In genomic region chr12:111359231-111359913, GRCh38 we compare ENCODE assay signal across 10 cellular contexts. TPM values are rescaled to one million over a fixed set of nuclear protein-coding genes. Genes with fewer than 3 reads are reported as not detected.
DNase-seq lines count a peak whose midpoint lies in the region; ATAC-seq, FAIRE-seq and TF ChIP-seq lines count a peak whose summit lies in the region.
"Had no signal": no experiment of that assay in that cellular context is flagged by ENCODE, and none has a peak within 500 bp of the region (broad histone marks: within the 10 kb centered on the region; RNA-seq: fewer than 3 reads in every experiment).

No MANE protein-coding gene starts in this region.

- peaks cover 19% of the 10 kb centered on the region for H3K27me3 Mint-ChIP-seq in Calu3 (ENCODE audit: unreplicated experiment)
- H3K27me3 Mint-ChIP-seq in activated T-helper 1 cell treated with anti-CD3 and anti-CD28 coated beads, Interleukin-12 subunit alpha, Interleukin-12 subunit beta, Interleukin-2, Interleukin-4 antibody, amounts not matched to agents 30 ng/mL and 10 ng/mL and 1 ng/mL, durations not matched to agents 14 hours and 24 hours and 36 hours (ENCODE audit: insufficient read depth), result peaks cover 7% of the 10 kb centered on the region

- no peaks in the 10 kb centered on the region for H3K9me3 Mint-ChIP-seq in Calu3 (ENCODE audit: low read depth, unreplicated experiment)
- no peaks in the 10 kb centered on the region for H3K9me3 Mint-ChIP-seq in activated T-helper 1 cell treated with anti-CD3 and anti-CD28 coated beads, Interleukin-12 subunit alpha, Interleukin-12 subunit beta, Interleukin-2, Interleukin-4 antibody, amounts not matched to agents 30 ng/mL and 10 ng/mL and 1 ng/mL, durations not matched to agents 14 hours and 24 hours and 36 hours

- no peak overlapping the region for H3K4me3 ChIP-seq in small intestine (ENCODE audit: low read depth in 1 of 2, low read length in 2 of 2)

- H3K4me3 Mint-ChIP-seq in Calu3 (ENCODE audit: low read depth, unreplicated experiment), result no peak overlapping the region
- peak overlapping the region; percentile 43 for H3K4me3 Mint-ChIP-seq in activated T-helper 1 cell treated with anti-CD3 and anti-CD28 coated beads, Interleukin-12 subunit alpha, Interleukin-12 subunit beta, Interleukin-2, Interleukin-4 antibody, amounts not matched to agents 30 ng/mL and 10 ng/mL and 1 ng/mL, durations not matched to agents 14 hours and 24 hours and 36 hours

- no peak overlapping the region for H3K27ac ChIP-seq in small intestine (ENCODE audit: low read depth in 1 of 2, low read length in 1 of 2)

- H3K27me3 ChIP-seq in small intestine (ENCODE audit: control insufficient read depth in 2 of 2, insufficient read depth in 2 of 2, low read length in 2 of 2), result no peaks in the 10 kb centered on the region

- peaks cover 39% of the 10 kb centered on the region for H3K4me1 Mint-ChIP-seq in Calu3 (ENCODE audit: low read depth, unreplicated experiment)
- H3K4me1 Mint-ChIP-seq in activated T-helper 1 cell treated with anti-CD3 and anti-CD28 coated beads, Interleukin-12 subunit alpha, Interleukin-12 subunit beta, Interleukin-2, Interleukin-4 antibody, amounts not matched to agents 30 ng/mL and 10 ng/mL and 1 ng/mL, durations not matched to agents 14 hours and 24 hours and 36 hours (ENCODE audit: low read depth), result peaks cover 20% of the 10 kb centered on the region

- intact Hi-C loops in Calu3 (cut with micrococcal nuclease; ENCODE audit: unreplicated experiment) (no loop called here), head of caudate nucleus (cut with DNase I) (no loop called here)
- intact Hi-C loops in activated T-helper 1 cell treated with anti-CD3 and anti-CD28 coated beads, Interleukin-12 subunit alpha, Interleukin-12 subunit beta, Interleukin-2, Interleukin-4 antibody, amounts not matched to agents 30 ng/mL and 10 ng/mL and 1 ng/mL, durations not matched to agents 14 hours and 24 hours and 36 hours (cut with micrococcal nuclease), result loop anchor here (1.0 to 2.0 kb wide), 2 partner anchors 9 to 45 kb away; partner anchors contain the start of gene SH2B3

- DNase-seq in Calu3 (no peak), RKO (ENCODE audit: low spot score) (peak; percentile 8), small intestine (peak; percentile 10), C1 segment of cervical spinal cord (lab: John Stamatoyannopoulos, UW) (no peak), NCI-H748 (lab: John Stamatoyannopoulos, UW; ENCODE audit: unreplicated experiment) (no peak), head of caudate nucleus (no peak)
- DNase-seq in activated T-helper 1 cell treated with anti-CD3 and anti-CD28 coated beads, Interleukin-12 subunit alpha, Interleukin-12 subunit beta, Interleukin-2, Interleukin-4 antibody, amounts not matched to agents 30 ng/mL and 10 ng/mL and 1 ng/mL, durations not matched to agents 14 hours and 24 hours and 36 hours (ENCODE audit: low spot score), result peak; percentile 3
- DNase-seq: COR-L47, NCI-H1694 treated with DMSO at 0.1 percent for 48 hours had no signal

- WGBS in small intestine, 3 donors, result 20 to 47% (median 27%) methylated on average over 11 of the region's 11 CpGs

- CTCF ChIA-PET in Calu3 (lab: Charles Lee), result interaction anchor here (0.7 kb wide), 1 partner anchor 482 kb away, joined by 3 read pairs; no protein-coding TSS in a partner anchor

- peaks cover 8 to 10% of the 10 kb centered on the region in 2 donors for H3K36me3 ChIP-seq in small intestine (ENCODE audit: control insufficient read depth in 2 of 2, insufficient read depth in 2 of 2, low read length in 2 of 2)

- H3K4me1 ChIP-seq in small intestine (ENCODE audit: control insufficient read depth in 2 of 2, insufficient read depth in 1 of 2, low read depth in 1 of 2, low read length in 1 of 2), result no peaks in the 10 kb centered on the region

- peaks cover 27% of the 10 kb centered on the region for H3K36me3 Mint-ChIP-seq in Calu3 (ENCODE audit: insufficient read depth, unreplicated experiment)
- no peaks in the 10 kb centered on the region for H3K36me3 Mint-ChIP-seq in activated T-helper 1 cell treated with anti-CD3 and anti-CD28 coated beads, Interleukin-12 subunit alpha, Interleukin-12 subunit beta, Interleukin-2, Interleukin-4 antibody, amounts not matched to agents 30 ng/mL and 10 ng/mL and 1 ng/mL, durations not matched to agents 14 hours and 24 hours and 36 hours (ENCODE audit: low read depth)

- TF ChIP-seq CTCF in Calu3 (IDR thresholded peaks at IDR 0.05; ENCODE audit: unreplicated experiment), result no peak

- FAIRE-seq in small intestine (lab: Jason Lieb, UNC), result no peak

- BruUV-seq in Calu3 (replicated peaks; lab: Mats Ljungman, UMichigan), result no TSS peak

- no peak for ATAC-seq in HG03342 (IDR thresholded peaks at IDR 0.05; ENCODE audit: unreplicated experiment)

- H3K9me3 ChIP-seq in small intestine (ENCODE audit: control insufficient read depth, low read depth), result no peaks in the 10 kb centered on the region

- peak overlapping the region; percentile 16 for H3K27ac Mint-ChIP-seq in Calu3 (ENCODE audit: unreplicated experiment)
- peak overlapping the region; percentile 87 for H3K27ac Mint-ChIP-seq in activated T-helper 1 cell treated with anti-CD3 and anti-CD28 coated beads, Interleukin-12 subunit alpha, Interleukin-12 subunit beta, Interleukin-2, Interleukin-4 antibody, amounts not matched to agents 30 ng/mL and 10 ng/mL and 1 ng/mL, durations not matched to agents 14 hours and 24 hours and 36 hours

RNA-seq across cellular contexts. Expression of gene PHETA1, which starts 9.5 kb away (rescaled TPM):
- 20.7 and 28.5 TPM in 2 replicates for total RNA-seq in Calu3 (2022)
- total RNA-seq in activated T-helper 1 cell treated with anti-CD3 and anti-CD28 coated beads, Interleukin-12 subunit alpha, Interleukin-12 subunit beta, Interleukin-2, Interleukin-4 antibody, amounts not matched to agents 30 ng/mL and 10 ng/mL and 1 ng/mL, durations not matched to agents 14 hours and 24 hours and 36 hours, result 2.7 and 4.2 TPM in 2 replicates
- 10 to 100 TPM; 37.3 to 47.2 (median 44.9) TPM for polyA plus RNA-seq in small intestine

RNA-seq across cellular contexts. Expression of gene SH2B3, which starts 46.4 kb away (rescaled TPM):
- total RNA-seq in Calu3 (2022), result 14.3 and 17.3 TPM in 2 replicates
- 42.0 and 42.3 TPM in 2 replicates for total RNA-seq in activated T-helper 1 cell treated with anti-CD3 and anti-CD28 coated beads, Interleukin-12 subunit alpha, Interleukin-12 subunit beta, Interleukin-2, Interleukin-4 antibody, amounts not matched to agents 30 ng/mL and 10 ng/mL and 1 ng/mL, durations not matched to agents 14 hours and 24 hours and 36 hours
- polyA plus RNA-seq in small intestine, result 10 to 100 TPM in 1 of 3 donors, 1 to 10 TPM in 1, under 1 TPM in 1; 0.67 to 14.9 (median 4.6) TPM

Comparison
In these comparisons a context has a peak if more than half of its experiments do, and no peak if none do; other contexts are left out.
1. DNase-seq: peak in RKO (single experiment), activated T-helper 1 cell treated with anti-CD3 and anti-CD28 coated beads, Interleukin-12 subunit alpha, Interleukin-12 subunit beta, Interleukin-2, Interleukin-4 antibody, amounts not matched to agents 30 ng/mL and 10 ng/mL and 1 ng/mL, durations not matched to agents 14 hours and 24 hours and 36 hours (single experiment) and small intestine (single experiment); none in Calu3 (single experiment), C1 segment of cervical spinal cord (0 of 14), NCI-H748 (single experiment) and head of caudate nucleus (0 of 42).